ENCODE assay signal across 35 cellular contexts in the genomic region with DNA sequence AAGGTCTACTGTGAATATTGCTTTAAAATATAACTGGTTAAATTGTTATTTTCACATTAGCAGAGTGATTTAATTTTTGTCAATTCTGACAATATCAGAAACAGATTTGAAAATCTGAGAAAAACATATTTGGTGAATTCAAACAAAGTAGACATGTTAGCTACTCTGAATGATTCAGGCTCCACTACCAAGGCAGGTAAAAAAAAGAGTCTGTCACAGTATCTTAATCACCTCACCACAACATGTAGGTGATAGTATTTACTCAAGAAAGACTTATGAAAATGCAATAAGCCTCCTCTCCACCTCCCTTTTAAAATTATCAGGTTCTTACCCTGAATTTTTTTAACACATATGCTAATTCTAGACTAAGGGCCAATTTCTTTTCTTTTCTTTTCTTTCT. TPM values are rescaled to one million over a fixed set of nuclear protein-coding genes. Genes with fewer than 3 reads are reported as not detected.
"Had no signal": no experiment of that assay in that cellular context is flagged by ENCODE, and none has a peak within 500 bp of the region (broad histone marks: within the 10 kb centered on the region; RNA-seq: fewer than 3 reads in every experiment).

No MANE protein-coding gene starts in this region.

- H3K4me2 ChIP-seq: KMS-11 had no signal

- H3K27me3 ChIP-seq: MG63 had no signal

- DNase-seq: MG63, MM.1S, NCI-H1048, NCI-H1092, NCI-H1092 treated with DMSO at 0.1 percent for 48 hours, NCI-H1105, NCI-H1105 treated with DMSO at 0.1 percent for 48 hours, NCI-H1417, NCI-H1417 treated with DMSO at 0.1 percent for 48 hours, NCI-H1436, NCI-H1436 treated with DMSO at 0.1 percent for 48 hours, NCI-H146, NCI-H1694, NCI-H1694 treated with DMSO at 0.1 percent for 48 hours, NCI-H187, NCI-H187 treated with DMSO at 0.1 percent for 48 hours, NCI-H1930, NCI-H2029, NCI-H2029 treated with DMSO at 0.1 percent for 48 hours, NCI-H2081, NCI-H2081 treated with DMSO at 0.1 percent for 48 hours, NCI-H2107, NCI-H2171, NCI-H2171 treated with DMSO at 0.1 percent for 48 hours, NCI-H2227 treated with DMSO at 0.1 percent for 48 hours, NCI-H226, NCI-H345, NCI-H446, NCI-H446 treated with DMSO at 0.1 percent for 48 hours, NCI-H510A, NCI-H510A treated with DMSO at 0.1 percent for 48 hours had no signal

- H3K4me3 ChIP-seq: MG63 had no signal

- H3K27ac ChIP-seq: KMS-11 had no signal

- H3K36me3 ChIP-seq: MG63 had no signal

- H3K9ac ChIP-seq: KMS-11 had no signal

- H3K9me3 ChIP-seq: MG63 had no signal

RNA-seq across cellular contexts. Expression of gene DDI1, which starts 42.6 kb away (rescaled TPM):
- total RNA-seq: LHCN-M2, M059J, NCI-H460 had no signal
